15 cellular contexts compared by ENCODE assay signal in the genomic region with DNA sequence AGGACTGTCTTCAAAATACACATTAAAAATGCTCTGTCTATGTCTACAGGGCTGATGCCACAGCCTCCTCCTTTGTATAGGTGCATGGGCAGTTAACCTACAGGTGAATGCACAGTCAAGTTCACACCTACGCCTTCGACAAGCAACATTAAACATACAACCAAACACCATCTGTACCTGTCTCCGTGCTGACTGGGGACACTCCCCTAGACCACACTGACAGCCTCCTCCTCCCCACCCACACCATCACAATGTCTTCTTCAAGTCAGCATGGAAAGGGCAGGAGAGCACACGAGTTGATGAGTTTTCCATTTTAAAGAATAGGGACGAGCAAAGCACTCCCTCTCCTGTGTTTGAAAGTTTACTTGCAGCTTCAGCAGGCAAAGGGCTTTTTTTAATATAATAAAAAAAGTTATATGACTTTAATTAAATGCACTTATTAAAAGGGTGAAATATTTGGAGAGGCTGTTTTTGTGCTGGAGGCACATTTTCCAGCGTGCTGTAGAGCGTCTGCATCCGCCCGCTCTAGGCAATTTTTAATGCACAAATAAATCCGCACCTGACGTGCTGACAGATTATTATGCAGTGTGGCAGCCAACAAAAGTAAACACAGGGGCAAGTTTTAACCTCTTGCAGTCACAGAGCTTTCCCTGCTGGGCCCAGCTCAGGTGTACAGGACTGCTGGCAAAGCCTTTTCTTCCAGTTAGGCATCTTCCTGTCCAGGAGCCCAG.
DNase-seq lines count a peak whose midpoint lies in the region; ATAC-seq and TF ChIP-seq lines count a peak whose summit lies in the region.
"Had no signal": no experiment of that assay in that cellular context is flagged by ENCODE, and none has a peak within 500 bp of the region (broad histone marks: within the 10 kb centered on the region; RNA-seq: fewer than 3 reads in every experiment).

No MANE protein-coding gene starts in this region.

- peak; percentile 54 for ATAC-seq in esophagus mucosa
- no peak for ATAC-seq in activated CD4-positive, CD25-positive, alpha-beta regulatory T cell treated with anti-CD3 and anti-CD28 coated beads, Interleukin-2, amount 50 U/mL, for 24 hours
- ATAC-seq: left ventricle myocardium superior had no signal

- no peak for TF ChIP-seq CTCF in suprapubic skin (IDR thresholded peaks at IDR 0.05)
- no peak for TF ChIP-seq CTCF in WERI-Rb-1 (IDR thresholded peaks at IDR 0.05; ENCODE audit: low read depth, low read length)

- H3K4me3 ChIP-seq in suprapubic skin (no peak overlapping the region), WERI-Rb-1 (ENCODE audit: low read depth, low read length) (no peak overlapping the region)
- H3K4me3 ChIP-seq: tibial artery had no signal

- TF ChIP-seq POLR2A in suprapubic skin (IDR thresholded peaks at IDR 0.05) = no peak

- H3K27me3 ChIP-seq in suprapubic skin (peaks cover 6% of the 10 kb centered on the region), WERI-Rb-1 (ENCODE audit: insufficient read depth, low read depth, severe bottlenecking) (peaks cover 4% of the 10 kb centered on the region)

- H3K36me3 ChIP-seq in suprapubic skin (no peaks in the 10 kb centered on the region), WERI-Rb-1 (no peaks in the 10 kb centered on the region)
- H3K36me3 ChIP-seq: tibial artery had no signal

- 51% methylated on average over 11 of the region's 11 CpGs for WGBS in suprapubic skin

- peak overlapping the region; percentile 22 for H3K27ac ChIP-seq in suprapubic skin
- H3K27ac ChIP-seq in WERI-Rb-1 = no peak overlapping the region
- H3K27ac ChIP-seq: epithelial cell of prostate, tibial artery had no signal

- TF ChIP-seq EP300 in suprapubic skin (IDR thresholded peaks at IDR 0.05) = no peak

- H3K9me3 ChIP-seq in suprapubic skin (no peaks in the 10 kb centered on the region), WERI-Rb-1 (ENCODE audit: severe bottlenecking) (no peaks in the 10 kb centered on the region)

- DNase-seq in NCI-H146 treated with DMSO at 0.1 percent for 48 hours (lab: John Stamatoyannopoulos, UW; ENCODE audit: unreplicated experiment) = peak; percentile 66
- peak; percentile 67 for DNase-seq in NCI-H748 treated with DMSO at 0.1 percent for 48 hours (lab: John Stamatoyannopoulos, UW)
- DNase-seq in suprapubic skin (ENCODE audit: low spot score in 2 of 2) = no peak
- no peak for DNase-seq in NCI-H2227 treated with DMSO at 0.1 percent for 48 hours (lab: John Stamatoyannopoulos, UW)
- DNase-seq in WERI-Rb-1 = no peak
- DNase-seq: activated effector memory CD4-positive, alpha-beta T cell treated with anti-CD3 and anti-CD28 coated beads, Interleukin-2, amount 50 U/mL, for 16 hours; anterior cingulate cortex; cortex of kidney; MV-4-11; SIG-M5 had no signal

- H3K4me1 ChIP-seq in suprapubic skin = peaks cover 19% of the 10 kb centered on the region
- H3K4me1 ChIP-seq: tibial artery had no signal

Comparison
In these comparisons a context has a peak if more than half of its experiments do, and no peak if none do; other contexts are left out.
1. DNase-seq: peak in NCI-H146 treated with DMSO at 0.1 percent for 48 hours (single experiment) and NCI-H748 treated with DMSO at 0.1 percent for 48 hours (single experiment); none in suprapubic skin (0 of 2), NCI-H2227 treated with DMSO at 0.1 percent for 48 hours (single experiment) and WERI-Rb-1 (single experiment).